Comparison of ENCODE assay signal across 1 cellular context in genomic region chr11:77171885-77172665, GRCh38.
A peak's percentile ranks its signal among the peaks of the same experiment; 100 is the strongest.
TF ChIP-seq lines count a peak whose summit lies in the region.

No MANE protein-coding gene starts in this region.

TF ChIP-seq in HepG2, 621 proteins besides CTCF, POLR2A, EP300 and RAD21 (continued from another document and continues in another):
- TF ChIP-seq ZNF318 (CRISPR knock-in tag; IDR thresholded peaks at IDR 0.05) (no peak), ZNF530 (CRISPR knock-in tag; IDR thresholded peaks at IDR 0.05; ENCODE audit: low read depth) (no peak), MLX (CRISPR knock-in tag; IDR thresholded peaks at IDR 0.05) (no peak; the same call in 1 of the 2 replicates), ZNF646 (CRISPR knock-in tag; IDR thresholded peaks at IDR 0.05) (no peak), KMT2B (CRISPR knock-in tag; IDR thresholded peaks at IDR 0.05) (no peak), ARNT2 (CRISPR knock-in tag; IDR thresholded peaks at IDR 0.05; ENCODE audit: low read depth) (no peak), SP2 (CRISPR knock-in tag; IDR thresholded peaks at IDR 0.05) (no peak), ZNF468 (CRISPR knock-in tag; IDR thresholded peaks at IDR 0.05) (no peak), ZC3H13 (CRISPR knock-in tag; IDR thresholded peaks at IDR 0.05) (no peak), RXRB (CRISPR knock-in tag; IDR thresholded peaks at IDR 0.05; ENCODE audit: borderline replicate concordance) (peak; percentile 69; the same call in 1 of the 2 replicates), ZNF513 (CRISPR knock-in tag; conservative IDR thresholded peaks at IDR 0.05) (no peak), POLR2AphosphoS5 (IDR thresholded peaks at IDR 0.05; ENCODE audit: low read depth, low read length) (no peak), ZSCAN9 (CRISPR knock-in tag; IDR thresholded peaks at IDR 0.05; ENCODE audit: borderline replicate concordance) (no peak), MAZ (IDR thresholded peaks at IDR 0.05; ENCODE audit: borderline replicate concordance, low read depth, low read length) (no peak), MAZ (CRISPR knock-in tag; IDR thresholded peaks at IDR 0.05; ENCODE audit: low read depth) (peak; percentile 54; the same call in 1 of the 2 replicates), ZNF232 (CRISPR knock-in tag; IDR thresholded peaks at IDR 0.05; ENCODE audit: borderline replicate concordance) (no peak), NFE2L2 (IDR thresholded peaks at IDR 0.05; ENCODE audit: low read length) (no peak), FOXP4 (CRISPR knock-in tag; IDR thresholded peaks at IDR 0.05) (peak; percentile 66), FOXO4 (CRISPR knock-in tag; conservative IDR thresholded peaks at IDR 0.05) (no peak), THAP11 (CRISPR knock-in tag; IDR thresholded peaks at IDR 0.05) (0 out of 2 replicates have a peak, but pooled peaks have one; percentile 13), EEA1 (CRISPR knock-in tag; IDR thresholded peaks at IDR 0.05; ENCODE audit: borderline replicate concordance) (no peak; the same call in 1 of the 2 replicates), ZNF34 (CRISPR knock-in tag; IDR thresholded peaks at IDR 0.05; ENCODE audit: borderline replicate concordance) (no peak), DNMT3B (CRISPR knock-in tag; conservative IDR thresholded peaks at IDR 0.05) (no peak), RBAK (CRISPR knock-in tag; IDR thresholded peaks at IDR 0.05) (no peak), MTF1 (CRISPR knock-in tag; IDR thresholded peaks at IDR 0.05) (no peak), DR1 (CRISPR knock-in tag; IDR thresholded peaks at IDR 0.05) (no peak), AKAP8 (CRISPR knock-in tag; IDR thresholded peaks at IDR 0.05) (no peak), ZBTB14 (CRISPR knock-in tag; IDR thresholded peaks at IDR 0.05) (no peak), ZNF598 (CRISPR knock-in tag; IDR thresholded peaks at IDR 0.05; ENCODE audit: borderline replicate concordance) (no peak), ZNF333 (CRISPR knock-in tag; IDR thresholded peaks at IDR 0.05; ENCODE audit: borderline replicate concordance) (0 out of 2 replicates have a peak, but pooled peaks have one; percentile 13), SAFB2 (CRISPR knock-in tag; IDR thresholded peaks at IDR 0.05; ENCODE audit: borderline replicate concordance, low read depth) (no peak), GMEB2 (CRISPR knock-in tag; IDR thresholded peaks at IDR 0.05; ENCODE audit: low read depth) (no peak)
